In the genomic region with DNA sequence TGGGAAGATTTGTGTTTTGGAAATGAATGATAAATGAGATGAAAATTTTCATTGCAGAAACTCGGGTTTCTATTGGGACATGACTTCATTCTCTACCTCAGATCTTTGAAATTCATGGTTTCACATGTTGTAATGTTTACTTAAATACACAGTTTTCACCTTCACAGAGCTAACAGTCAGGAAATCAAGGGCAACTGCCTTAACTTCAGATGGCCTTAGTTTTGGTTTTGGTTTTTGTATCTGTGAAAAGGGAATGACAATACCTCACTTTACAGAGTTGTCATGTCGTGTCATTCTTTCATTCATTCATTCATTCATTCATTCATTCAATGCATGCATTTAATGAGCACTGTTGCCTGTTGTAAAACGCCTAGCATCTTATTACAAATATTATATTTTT, we compare ENCODE assay signal across 15 cellular contexts. TPM values are rescaled to one million over a fixed set of nuclear protein-coding genes. Genes with fewer than 3 reads are reported as not detected.
DNase-seq lines count a peak whose midpoint lies in the region; ATAC-seq lines count a peak whose summit lies in the region.
"Had no signal": no experiment of that assay in that cellular context is flagged by ENCODE, and none has a peak within 500 bp of the region (broad histone marks: within the 10 kb centered on the region; RNA-seq: fewer than 3 reads in every experiment).

No MANE protein-coding gene starts in this region.

- no peak overlapping the region for H3K4me3 Mint-ChIP-seq in stimulated activated naive CD8-positive, alpha-beta T cell treated with anti-CD3 and anti-CD28 coated beads, Interleukin-15, amount 100 ng/mL, for 72 hours

- no peaks in the 10 kb centered on the region for H3K9me3 ChIP-seq in MG63

- H3K27me3 Mint-ChIP-seq in stimulated activated naive CD8-positive, alpha-beta T cell treated with anti-CD3 and anti-CD28 coated beads, Interleukin-15, amount 100 ng/mL, for 72 hours = no peaks in the 10 kb centered on the region

- no peaks in the 10 kb centered on the region for H3K9me3 Mint-ChIP-seq in stimulated activated naive CD8-positive, alpha-beta T cell treated with anti-CD3 and anti-CD28 coated beads, Interleukin-15, amount 100 ng/mL, for 72 hours

- no peak overlapping the region for H3K27ac Mint-ChIP-seq in stimulated activated naive CD8-positive, alpha-beta T cell treated with anti-CD3 and anti-CD28 coated beads, Interleukin-15, amount 100 ng/mL, for 72 hours

- DNase-seq in stimulated activated naive CD8-positive, alpha-beta T cell treated with anti-CD3 and anti-CD28 coated beads, Interleukin-15, amount 100 ng/mL, for 72 hours = no peak
- no peak for DNase-seq in stimulated activated naive CD8-positive, alpha-beta T cell treated with anti-CD3 and anti-CD28 coated beads, Interleukin-15, Interleukin-2, amounts not matched to agents 100 U/mL and 50 U/mL, for 24 hours
- no peak for DNase-seq in NCI-H2107 treated with DMSO at 0.1 percent for 48 hours (lab: John Stamatoyannopoulos, UW; ENCODE audit: unreplicated experiment)
- DNase-seq in DMS 273 (lab: John Stamatoyannopoulos, UW; ENCODE audit: unreplicated experiment) = no peak
- DNase-seq in MG63 = no peak
- no peak for DNase-seq in activated T-cell treated with anti-CD3 and anti-CD28 coated beads, Interleukin-2, amount 50 U/mL, for 1 hour
- DNase-seq: ACHN, activated gamma-delta T cell, hippocampal formation, NCI-H1694 treated with DMSO at 0.1 percent for 48 hours had no signal

- no peaks in the 10 kb centered on the region for H3K27me3 ChIP-seq in MG63
- H3K27me3 ChIP-seq: cardiac muscle cell had no signal

- H3K36me3 ChIP-seq in MG63 = no peaks in the 10 kb centered on the region
- H3K36me3 ChIP-seq: cardiac muscle cell had no signal

- H3K4me1 Mint-ChIP-seq in stimulated activated naive CD8-positive, alpha-beta T cell treated with anti-CD3 and anti-CD28 coated beads, Interleukin-15, amount 100 ng/mL, for 72 hours = peaks cover 7% of the 10 kb centered on the region

- peak; percentile 64 for ATAC-seq in stimulated activated naive CD8-positive, alpha-beta T cell treated with anti-CD3 and anti-CD28 coated beads, Interleukin-15, amount 100 ng/mL, for 72 hours
- ATAC-seq in stimulated activated naive CD8-positive, alpha-beta T cell treated with anti-CD3 and anti-CD28 coated beads, Interleukin-15, Interleukin-2, amounts not matched to agents 100 U/mL and 50 U/mL, for 24 hours = no peak
- ATAC-seq in GM21786 (IDR thresholded peaks at IDR 0.05; ENCODE audit: unreplicated experiment) = peak; percentile 70
- ATAC-seq in HG03280 (IDR thresholded peaks at IDR 0.05; ENCODE audit: unreplicated experiment) = peak; percentile 60

- no peak overlapping the region for H3K4me3 ChIP-seq in MG63
- H3K4me3 ChIP-seq: cardiac muscle cell, lung, smooth muscle cell had no signal

RNA-seq across cellular contexts. Expression of gene NIM1K, which starts 41.9 kb away (rescaled TPM):
- not detected in 2 replicates for total RNA-seq in MG63 (2014; rRNA removed; shearing (Covaris generic); ENCODE audit: low replicate concordance)
